ENCODE assay signal across 8 cellular contexts in genomic region chr16:58000706-58001676, GRCh38. TPM values are rescaled to one million over a fixed set of nuclear protein-coding genes. Genes with fewer than 3 reads are reported as not detected.
DNase-seq lines count a peak whose midpoint lies in the region; ATAC-seq and TF ChIP-seq lines count a peak whose summit lies in the region.

A gene with protein sequence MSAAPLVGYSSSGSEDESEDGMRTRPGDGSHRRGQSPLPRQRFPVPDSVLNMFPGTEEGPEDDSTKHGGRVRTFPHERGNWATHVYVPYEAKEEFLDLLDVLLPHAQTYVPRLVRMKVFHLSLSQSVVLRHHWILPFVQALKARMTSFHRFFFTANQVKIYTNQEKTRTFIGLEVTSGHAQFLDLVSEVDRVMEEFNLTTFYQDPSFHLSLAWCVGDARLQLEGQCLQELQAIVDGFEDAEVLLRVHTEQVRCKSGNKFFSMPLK (plus strand): TSS chr16:58001407. CDS start chr16:58001484, 77 bp downstream.

- CTCF ChIA-PET in activated CD4-positive, alpha-beta T cell treated with anti-CD3 and anti-CD28 coated beads for 36 hours (lab: Charles Lee): interaction anchor here (0.8 to 1.4 kb wide), 6 partner anchors 9 to 425 kb away, joined by 3 to 5 read pairs (median 4); partner anchors contain the start of genes CFAP20 and CNGB1

- H3K27ac ChIP-seq in coronary artery (peak within 1 kb of the TSS; percentile 82 to 93), left lung (peak within 1 kb of the TSS; percentile 90 to 97)

- POLR2A ChIA-PET in activated CD4-positive, alpha-beta T cell treated with anti-CD3 and anti-CD28 coated beads for 36 hours (lab: Charles Lee): interaction anchor here (0.6 to 0.7 kb wide), 2 partner anchors 30 to 128 kb away, joined by 3 read pairs; partner anchors contain the start of genes CFAP20 and CNGB1

- H3K4me3 ChIP-seq in coronary artery: peak within 1 kb of the TSS; percentile 79
- H3K4me3 ChIP-seq in left lung: peak within 1 kb of the TSS; percentile 60 to 77

- intact Hi-C loops in activated CD4-positive, alpha-beta T cell treated with anti-CD3 and anti-CD28 coated beads for 36 hours (cut with DNase I, micrococcal nuclease): loop anchor here (1.0 to 5.0 kb wide), 19 partner anchors 16 to 1644 kb away; partner anchors contain the start of genes CCDC102A (in 1 of the 2), CFAP20 (in 1 of the 2), CIAPIN1 (in 1 of the 2) and COQ9 (in 1 of the 2)
- intact Hi-C loops in left lung (cut with DNase I): loop anchor here (5.0 to 10.0 kb wide), 2 partner anchors 96 to 104 kb away; no protein-coding TSS in a partner anchor

- H3K4me1 ChIP-seq in left lung: peaks cover 15 to 54% of the 10 kb centered on the region in 2 donors

- no peaks in the 10 kb centered on the region for H3K9me3 Mint-ChIP-seq in activated CD4-positive, alpha-beta T cell treated with anti-CD3 and anti-CD28 coated beads for 36 hours (ENCODE audit: low read depth)

- peak within 1 kb of the TSS; percentile 80 for H3K27ac Mint-ChIP-seq in activated CD4-positive, alpha-beta T cell treated with anti-CD3 and anti-CD28 coated beads for 36 hours

- ATAC-seq in GM18867 (IDR thresholded peaks at IDR 0.05; ENCODE audit: unreplicated experiment): peak; percentile 76
- peak; percentile 69 for ATAC-seq in HG03097 (IDR thresholded peaks at IDR 0.05; ENCODE audit: low FRiP score, unreplicated experiment)
- peak; percentile 79 for ATAC-seq in activated CD4-positive, alpha-beta T cell treated with anti-CD3 and anti-CD28 coated beads for 36 hours
- ATAC-seq in left lung: peak; percentile 91

- peaks cover 41% of the 10 kb centered on the region for H3K4me1 Mint-ChIP-seq in activated CD4-positive, alpha-beta T cell treated with anti-CD3 and anti-CD28 coated beads for 36 hours

- DNase-seq in AG09319 (ENCODE audit: extremely low read depth, low read depth) (peak; percentile 41), NCI-H446 treated with DMSO at 0.1 percent for 48 hours (lab: John Stamatoyannopoulos, UW) (peak; percentile 2), coronary artery (ENCODE audit: low spot score) (peak; percentile 88), left lung (peak; percentile 90 to 98)
- DNase-seq in activated CD4-positive, alpha-beta T cell treated with anti-CD3 and anti-CD28 coated beads for 36 hours: peak; percentile 89
- DNase-seq in stimulated activated CD4-positive, alpha-beta T cell treated with anti-CD3 and anti-CD28 coated beads, Interleukin-4, amount 100 ng/mL, for 1 hour: peak; percentile 82

- TF ChIP-seq CTCF in AG09319 (IDR thresholded peaks at IDR 0.05; ENCODE audit: low read depth, low read length) (peak; percentile 45), coronary artery (IDR thresholded peaks at IDR 0.05) (peak; percentile 76), left lung (IDR thresholded peaks at IDR 0.05) (peak; percentile 64 to 69)

- no peaks in the 10 kb centered on the region for H3K27me3 ChIP-seq in left lung

- peaks cover 0 to 42% of the 10 kb centered on the region in 2 donors for H3K36me3 ChIP-seq in left lung

- peak within 1 kb of the TSS; percentile 91 for H3K4me3 Mint-ChIP-seq in activated CD4-positive, alpha-beta T cell treated with anti-CD3 and anti-CD28 coated beads for 36 hours

- H3K36me3 Mint-ChIP-seq in activated CD4-positive, alpha-beta T cell treated with anti-CD3 and anti-CD28 coated beads for 36 hours (ENCODE audit: low read depth): peaks cover 15% of the 10 kb centered on the region

- H3K27me3 Mint-ChIP-seq in activated CD4-positive, alpha-beta T cell treated with anti-CD3 and anti-CD28 coated beads for 36 hours: no peaks in the 10 kb centered on the region

- H3K9me3 ChIP-seq in left lung: no peaks in the 10 kb centered on the region

RNA-seq across cellular contexts. Expression of the gene that starts here (rescaled TPM):
- 10 to 100 TPM; 37.3 to 38.5 TPM for total RNA-seq in activated CD4-positive, alpha-beta T cell treated with anti-CD3 and anti-CD28 coated beads for 36 hours
- 10 to 100 TPM; 48.0 to 50.9 TPM for total RNA-seq in left lung

Comparison
In these comparisons a context has a peak if more than half of its experiments do, and no peak if none do; other contexts are left out.
1. Peak in every context shown above with its lines: DNase-seq, ATAC-seq, H3K4me3 ChIP-seq and H3K27ac ChIP-seq.
2. DNase-seq: peak in every context shown above with its lines; median percentile 94 in left lung; 89 in activated CD4-positive, alpha-beta T cell treated with anti-CD3 and anti-CD28 coated beads for 36 hours; 88 in coronary artery; 82 in stimulated activated CD4-positive, alpha-beta T cell treated with anti-CD3 and anti-CD28 coated beads, Interleukin-4, amount 100 ng/mL, for 1 hour; 41 in AG09319; 2 in NCI-H446 treated with DMSO at 0.1 percent for 48 hours.